21 cellular contexts compared by ENCODE assay signal in the genomic region with DNA sequence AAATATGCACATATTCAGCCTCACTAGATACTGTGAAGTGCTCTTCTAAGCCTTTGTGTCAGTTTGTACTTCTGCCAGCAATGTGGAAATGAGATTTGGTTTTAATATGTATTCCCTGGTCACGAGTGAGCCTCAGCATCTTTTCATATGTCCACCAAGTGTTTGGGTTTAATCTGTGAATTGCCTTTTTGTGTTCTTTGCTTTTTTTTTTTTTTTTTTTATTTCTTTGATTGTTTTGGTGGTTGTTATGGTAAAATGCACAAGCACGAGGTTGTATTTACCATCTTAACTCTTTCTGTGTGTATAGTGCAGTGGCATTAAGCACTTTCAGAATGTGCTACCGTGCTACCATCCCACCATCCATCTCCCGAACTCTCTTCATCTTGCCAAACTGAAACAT. TPM values are rescaled to one million over a fixed set of nuclear protein-coding genes. Genes with fewer than 3 reads are reported as not detected.
DNase-seq lines count a peak whose midpoint lies in the region; ATAC-seq and TF ChIP-seq lines count a peak whose summit lies in the region.
"Had no signal": no experiment of that assay in that cellular context is flagged by ENCODE, and none has a peak within 500 bp of the region (broad histone marks: within the 10 kb centered on the region; RNA-seq: fewer than 3 reads in every experiment).

No MANE protein-coding gene starts in this region.

- H3K4me3 ChIP-seq in HL-60 (replicated peaks; ENCODE audit: insufficient read depth, low read length): no peak overlapping the region
- H3K4me3 ChIP-seq in neural progenitor cell: no peak overlapping the region
- H3K4me3 ChIP-seq: GM23248, SJSA1 had no signal

- H3K79me2 ChIP-seq in neural progenitor cell (ENCODE audit: low read depth): peaks cover 5% of the 10 kb centered on the region

- no peaks in the 10 kb centered on the region for H4K20me1 ChIP-seq in neural progenitor cell (ENCODE audit: low read depth)

- H3K9me3 Mint-ChIP-seq in chondrocyte (ENCODE audit: low read depth): no peaks in the 10 kb centered on the region
- no peaks in the 10 kb centered on the region for H3K9me3 Mint-ChIP-seq in neural progenitor cell
- H3K9me3 Mint-ChIP-seq: CD4-positive, CD25-positive, alpha-beta regulatory T cell; H9 had no signal

- peak; percentile 22 for DNase-seq in DMS79 (lab: John Stamatoyannopoulos, UW)
- DNase-seq in HL-60 (ENCODE audit: low read depth in 1 of 2, low spot score in 1 of 2): no peak
- DNase-seq in chondrocyte (ENCODE audit: low spot score): no peak
- DNase-seq in neural progenitor cell (ENCODE audit: low spot score): no peak
- DNase-seq in NCI-H1417 (lab: John Stamatoyannopoulos, UW): no peak
- DNase-seq: CD4-positive, CD25-positive, alpha-beta regulatory T cell; COR-L47; DMS 273 treated with DMSO at 0.1 percent for 48 hours; GM23248; H9; Kasumi-1; MM.1S; NCI-H1092 treated with DMSO at 0.1 percent for 48 hours; NCI-H2081 treated with DMSO at 0.1 percent for 48 hours; NCI-H446 treated with DMSO at 0.1 percent for 48 hours; NCI-H526 treated with DMSO at 0.1 percent for 48 hours; OCI-M1 had no signal

- H3K27me3 ChIP-seq in HL-60 (ENCODE audit: insufficient read depth, poor library complexity, severe bottlenecking) (no peaks in the 10 kb centered on the region), neural progenitor cell (no peaks in the 10 kb centered on the region)
- H3K27me3 ChIP-seq: SJSA1 had no signal

- no peaks in the 10 kb centered on the region for H3K9me3 ChIP-seq in neural progenitor cell (ENCODE audit: low read depth)
- H3K9me3 ChIP-seq: SJSA1 had no signal

- TF ChIP-seq CTCF in HL-60 (IDR thresholded peaks at IDR 0.05; ENCODE audit: insufficient read depth, low read length) (no peak), chondrocyte (IDR thresholded peaks at IDR 0.05) (no peak), neural progenitor cell (IDR thresholded peaks at IDR 0.05) (no peak)

- H3K36me3 Mint-ChIP-seq in chondrocyte (ENCODE audit: low read depth): peaks cover 1% of the 10 kb centered on the region
- no peaks in the 10 kb centered on the region for H3K36me3 Mint-ChIP-seq in neural progenitor cell
- H3K36me3 Mint-ChIP-seq: CD4-positive, CD25-positive, alpha-beta regulatory T cell had no signal

- no peak overlapping the region for H3K4me2 ChIP-seq in neural progenitor cell

- no peak overlapping the region for H3K4me3 Mint-ChIP-seq in chondrocyte (ENCODE audit: unreplicated experiment)
- H3K4me3 Mint-ChIP-seq in neural progenitor cell: no peak overlapping the region
- H3K4me3 Mint-ChIP-seq: CD4-positive, CD25-positive, alpha-beta regulatory T cell; H9 had no signal

- no peak overlapping the region for H2AFZ ChIP-seq in neural progenitor cell (replicated peaks)
- H2AFZ ChIP-seq: GM23248 had no signal

- H3K27me3 Mint-ChIP-seq in chondrocyte (ENCODE audit: low read depth) (no peaks in the 10 kb centered on the region), neural progenitor cell (ENCODE audit: insufficient read depth, low read depth) (peaks cover 2% of the 10 kb centered on the region)

- peaks cover 17% of the 10 kb centered on the region for H3K4me1 ChIP-seq in neural progenitor cell

- H3K36me3 ChIP-seq in neural progenitor cell: no peaks in the 10 kb centered on the region
- H3K36me3 ChIP-seq: SJSA1 had no signal

- ATAC-seq in HG03442 (IDR thresholded peaks at IDR 0.05; ENCODE audit: unreplicated experiment) (no peak), HG03039 (IDR thresholded peaks at IDR 0.05; ENCODE audit: unreplicated experiment) (no peak)
- ATAC-seq: Right ventricle myocardium inferior had no signal

- H3K27ac ChIP-seq in HL-60 (replicated peaks) (peak overlapping the region; percentile 80), neural progenitor cell (no peak overlapping the region)
- H3K27ac ChIP-seq: GM23248, SJSA1 had no signal

- H3F3A ChIP-seq in neural progenitor cell (ENCODE audit: low read depth): no peaks in the 10 kb centered on the region

- H3K4me1 Mint-ChIP-seq in chondrocyte (ENCODE audit: low read depth) (peaks cover 56% of the 10 kb centered on the region), neural progenitor cell (peaks cover 23% of the 10 kb centered on the region)

- no peak overlapping the region for H3K9ac ChIP-seq in neural progenitor cell
- H3K9ac ChIP-seq: GM23248 had no signal

- H3K27ac Mint-ChIP-seq in chondrocyte (ENCODE audit: unreplicated experiment) (peak overlapping the region; percentile 55), neural progenitor cell (peak overlapping the region; percentile 30)
- H3K27ac Mint-ChIP-seq: CD4-positive, CD25-positive, alpha-beta regulatory T cell had no signal

RNA-seq across cellular contexts. Expression of a gene that starts 34.9 kb away (rescaled TPM):
- total RNA-seq in chondrocyte: 30.7 to 75.9 TPM (median 30.9 TPM) in 3 replicates
- 13.0 and 17.9 TPM in 2 replicates for total RNA-seq in neural progenitor cell (ENCODE audit: low replicate concordance)
